9 cellular contexts compared by ENCODE assay signal in the genomic region with DNA sequence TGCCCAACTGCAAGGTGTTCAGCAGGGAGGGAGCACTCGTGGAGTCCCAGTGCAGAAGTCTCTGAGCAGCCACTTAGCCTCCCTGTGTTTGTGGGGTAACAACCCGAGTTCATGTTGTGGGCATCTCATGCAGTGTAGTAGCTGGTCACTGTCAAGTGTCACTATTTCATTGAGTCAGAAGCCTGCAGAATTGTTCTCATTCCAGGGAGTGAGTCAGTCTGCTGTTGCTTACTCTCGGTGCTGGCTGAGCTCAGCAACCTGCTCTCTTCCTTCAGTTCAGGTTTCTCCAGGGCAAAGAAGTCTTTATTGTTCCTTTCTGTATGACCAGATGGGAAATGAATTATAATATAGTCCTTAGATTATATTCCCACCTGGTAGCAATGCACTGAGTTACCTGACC. TPM values are rescaled to one million over a fixed set of nuclear protein-coding genes. Genes with fewer than 3 reads are reported as not detected.
DNase-seq lines count a peak whose midpoint lies in the region; ATAC-seq, FAIRE-seq and TF ChIP-seq lines count a peak whose summit lies in the region.
"Had no signal": no experiment of that assay in that cellular context is flagged by ENCODE, and none has a peak within 500 bp of the region (broad histone marks: within the 10 kb centered on the region; RNA-seq: fewer than 3 reads in every experiment).

No MANE protein-coding gene starts in this region.

- H3K4me1 Mint-ChIP-seq in CD4-positive, alpha-beta memory T cell = peaks cover 61 to 94% (median 82%) of the 10 kb centered on the region in 4 donors
- peaks cover 53 to 66% of the 10 kb centered on the region in 2 donors for H3K4me1 Mint-ChIP-seq in natural killer cell treated with Interleukin-12 subunit alpha and Interleukin-12 subunit beta and Interleukin-15 and Interleukin-18, amount 100 ng/mL, for 72 hours (ENCODE audit: low read depth in 2 of 2)

- ATAC-seq in natural killer cell treated with Interleukin-12 subunit alpha and Interleukin-12 subunit beta and Interleukin-15 and Interleukin-18, amount 100 ng/mL, for 72 hours = peak; percentile 63 to 91
- no peak for ATAC-seq in HG02870 (IDR thresholded peaks at IDR 0.05; ENCODE audit: unreplicated experiment)
- no peak for ATAC-seq in GM19328 (IDR thresholded peaks at IDR 0.05; ENCODE audit: unreplicated experiment)
- ATAC-seq in GM18861 (IDR thresholded peaks at IDR 0.05; ENCODE audit: unreplicated experiment) = no peak

- H3K9me3 Mint-ChIP-seq in CD4-positive, alpha-beta memory T cell = no peaks in the 10 kb centered on the region
- H3K9me3 Mint-ChIP-seq in natural killer cell treated with Interleukin-12 subunit alpha and Interleukin-12 subunit beta and Interleukin-15 and Interleukin-18, amount 100 ng/mL, for 72 hours = no peaks in the 10 kb centered on the region
- H3K9me3 Mint-ChIP-seq: activated naive CD4-positive, alpha-beta T cell treated with anti-CD3 and anti-CD28 coated beads, Interleukin-2, amount 50 U/mL, for 24 hours had no signal

- no peaks in the 10 kb centered on the region for H3K27me3 ChIP-seq in CD4-positive, alpha-beta memory T cell (ENCODE audit: insufficient read depth, low read length)
- no peaks in the 10 kb centered on the region for H3K27me3 ChIP-seq in fibroblast of lung (ENCODE audit: control insufficient read depth, insufficient read depth, low read length)
- no peaks in the 10 kb centered on the region for H3K27me3 ChIP-seq in BE2C

- H3K9me3 ChIP-seq in CD4-positive, alpha-beta memory T cell (ENCODE audit: control insufficient read depth in 1 of 2, low read length in 2 of 2) = no peaks in the 10 kb centered on the region
- H3K9me3 ChIP-seq in fibroblast of lung (ENCODE audit: control insufficient read depth, insufficient read depth, low read depth, low read length) = no peaks in the 10 kb centered on the region
- H3K9me3 ChIP-seq in BE2C = no peaks in the 10 kb centered on the region

- peak overlapping the region in 6 of 7 donors; percentile 82 to 97 (median 92) for H3K27ac Mint-ChIP-seq in CD4-positive, alpha-beta memory T cell
- peak overlapping the region; percentile 36 to 65 for H3K27ac Mint-ChIP-seq in natural killer cell treated with Interleukin-12 subunit alpha and Interleukin-12 subunit beta and Interleukin-15 and Interleukin-18, amount 100 ng/mL, for 72 hours

- no peaks in the 10 kb centered on the region for H3K27me3 Mint-ChIP-seq in CD4-positive, alpha-beta memory T cell
- H3K27me3 Mint-ChIP-seq in natural killer cell treated with Interleukin-12 subunit alpha and Interleukin-12 subunit beta and Interleukin-15 and Interleukin-18, amount 100 ng/mL, for 72 hours = no peaks in the 10 kb centered on the region
- H3K27me3 Mint-ChIP-seq: activated naive CD4-positive, alpha-beta T cell treated with anti-CD3 and anti-CD28 coated beads, Interleukin-2, amount 50 U/mL, for 24 hours had no signal

- H2AFZ ChIP-seq in fibroblast of lung (ENCODE audit: low read length) = no peak overlapping the region

- H3K79me2 ChIP-seq in fibroblast of lung (ENCODE audit: control insufficient read depth, insufficient read depth, low read length) = peaks cover 34% of the 10 kb centered on the region

- H3K4me3 Mint-ChIP-seq in CD4-positive, alpha-beta memory T cell = peak overlapping the region in 1 of 8 donors; percentile 1
- H3K4me3 Mint-ChIP-seq in natural killer cell treated with Interleukin-12 subunit alpha and Interleukin-12 subunit beta and Interleukin-15 and Interleukin-18, amount 100 ng/mL, for 72 hours = no peak overlapping the region

- H3K4me1 ChIP-seq in CD4-positive, alpha-beta memory T cell (ENCODE audit: insufficient read depth, low read length) = peaks cover 88% of the 10 kb centered on the region
- peaks cover 32% of the 10 kb centered on the region for H3K4me1 ChIP-seq in fibroblast of lung (ENCODE audit: control insufficient read depth, extremely low read depth, insufficient read depth, low read length)
- no peaks in the 10 kb centered on the region for H3K4me1 ChIP-seq in BE2C

- POLR2A ChIA-PET in CD4-positive, alpha-beta memory T cell (lab: Charles Lee; ENCODE audit: partially characterized antibody) = interaction anchor here (1.4 to 11.8 kb wide), 5 partner anchors 12 to 116 kb away, joined by 4 to 247 read pairs (median 5); a partner anchor contains a TSS

- CTCF ChIA-PET in CD4-positive, alpha-beta memory T cell (lab: Charles Lee; ENCODE audit: partially characterized antibody) = interaction anchor here (1.0 to 13.3 kb wide), 6 partner anchors 16 to 191 kb away, joined by 3 to 343 read pairs (median 3); a partner anchor contains a TSS

- intact Hi-C loops in CD4-positive, alpha-beta memory T cell (cut with micrococcal nuclease) = no loop called here

- DNase-seq in CD4-positive, alpha-beta memory T cell = no peak
- DNase-seq in RCC 7860 (ENCODE audit: low spot score) (peak; percentile 78), fibroblast of lung (ENCODE audit: low read depth in 2 of 2) (peak; percentile 78 to 88), BE2C (no peak)
- no peak for DNase-seq in natural killer cell treated with Interleukin-12 subunit alpha and Interleukin-12 subunit beta and Interleukin-15 and Interleukin-18, amount 100 ng/mL, for 72 hours (ENCODE audit: low spot score)

- FAIRE-seq in RCC 7860 (lab: Jason Lieb, UNC) = peak; percentile 90

- H4K20me1 ChIP-seq in fibroblast of lung (ENCODE audit: control insufficient read depth, extremely low read depth, insufficient read depth, low read length) = no peaks in the 10 kb centered on the region

- TF ChIP-seq CTCF in fibroblast of lung (conservative IDR thresholded peaks at IDR 0.05 in 1 of 2, IDR thresholded peaks at IDR 0.05 in 1 of 2; ENCODE audit: low read depth in 1 of 2, low read length in 2 of 2) (no peak), BE2C (IDR thresholded peaks at IDR 0.05; ENCODE audit: low read depth, low read length) (no peak)

- no peak overlapping the region for H3K27ac ChIP-seq in CD4-positive, alpha-beta memory T cell (ENCODE audit: low read depth, low read length)
- H3K27ac ChIP-seq in fibroblast of lung (ENCODE audit: insufficient read depth, low read length) = peak overlapping the region; percentile 55

- peak overlapping the region; percentile 53 for H3K4me2 ChIP-seq in fibroblast of lung (ENCODE audit: extremely low read depth, insufficient read depth, low read length)

- peaks cover 12% of the 10 kb centered on the region for H3K36me3 ChIP-seq in CD4-positive, alpha-beta memory T cell (ENCODE audit: insufficient read depth, low read length)
- H3K36me3 ChIP-seq in fibroblast of lung (ENCODE audit: control insufficient read depth, insufficient read depth, low read length) = no peaks in the 10 kb centered on the region
- no peaks in the 10 kb centered on the region; the same call in 1 of the 2 replicates for H3K36me3 ChIP-seq in BE2C

- H3K36me3 Mint-ChIP-seq in CD4-positive, alpha-beta memory T cell = peaks cover 18 to 38% of the 10 kb centered on the region in 2 donors
- H3K36me3 Mint-ChIP-seq in natural killer cell treated with Interleukin-12 subunit alpha and Interleukin-12 subunit beta and Interleukin-15 and Interleukin-18, amount 100 ng/mL, for 72 hours = no peaks in the 10 kb centered on the region
- H3K36me3 Mint-ChIP-seq: activated naive CD4-positive, alpha-beta T cell treated with anti-CD3 and anti-CD28 coated beads, Interleukin-2, amount 50 U/mL, for 24 hours had no signal

- no peak overlapping the region for H3K9ac ChIP-seq in fibroblast of lung (ENCODE audit: insufficient read depth, low read length)

- H3K4me3 ChIP-seq in CD4-positive, alpha-beta memory T cell (ENCODE audit: low read length in 2 of 2) = no peak overlapping the region
- H3K4me3 ChIP-seq in fibroblast of lung (replicated peaks in 1 of 4; ENCODE audit: control extremely low read depth in 1 of 4, insufficient read depth in 1 of 4, low read depth in 3 of 4, low read length in 4 of 4) (peak overlapping the region; percentile 5 to 41 (median 36)), BE2C (ENCODE audit: low read depth, low read length) (no peak overlapping the region)

RNA-seq across cellular contexts. Expression of a gene that starts 24.1 kb away (rescaled TPM):
- 10 to 100 TPM; 64.1 to 72.4 TPM for total RNA-seq in CD4-positive, alpha-beta memory T cell
- polyA plus RNA-seq in CD4-positive, alpha-beta memory T cell = 100 to 1,000 TPM; 164 to 206 TPM
- total RNA-seq in fibroblast of lung = 40.0 and 40.6 TPM in 2 replicates
- 45.7 and 54.7 TPM in 2 replicates for polyA plus RNA-seq in fibroblast of lung
- polyA plus RNA-seq in fibroblast of lung (2012) = 57.1 and 71.2 TPM in 2 replicates
- 63.8 and 107 TPM in 2 replicates for polyA minus RNA-seq in fibroblast of lung (ENCODE audit: low replicate concordance)
- total RNA-seq in natural killer cell treated with Interleukin-12 subunit alpha and Interleukin-12 subunit beta and Interleukin-15 and Interleukin-18, amount 100 ng/mL, for 72 hours = 100 to 1,000 TPM in 1 of 2 donors, 10 to 100 TPM in 1; 99.5 to 102 TPM
- polyA plus RNA-seq in BE2C (2012; ENCODE audit: insufficient read depth, insufficient read length, low read depth) = 179 TPM

RNA-seq across cellular contexts. Expression of a gene that starts 25.9 kb away (rescaled TPM):
- total RNA-seq in CD4-positive, alpha-beta memory T cell = 10 to 100 TPM; 61.6 to 61.8 TPM
- 10 to 100 TPM; 55.1 to 65.7 TPM for polyA plus RNA-seq in CD4-positive, alpha-beta memory T cell
- 71.7 and 73.5 TPM in 2 replicates for total RNA-seq in fibroblast of lung
- polyA plus RNA-seq in fibroblast of lung = 33.6 and 42.0 TPM in 2 replicates
- polyA plus RNA-seq in fibroblast of lung (2012) = 39.4 and 49.0 TPM in 2 replicates
- 59.8 and 96.4 TPM in 2 replicates for polyA minus RNA-seq in fibroblast of lung (ENCODE audit: low replicate concordance)
- total RNA-seq in natural killer cell treated with Interleukin-12 subunit alpha and Interleukin-12 subunit beta and Interleukin-15 and Interleukin-18, amount 100 ng/mL, for 72 hours = 10 to 100 TPM; 40.7 to 80.9 TPM
- 50.7 TPM for polyA plus RNA-seq in BE2C (2012; ENCODE audit: insufficient read depth, insufficient read length, low read depth)

RNA-seq across cellular contexts. Expression of a gene that starts 38.3 kb away (rescaled TPM):
- total RNA-seq in CD4-positive, alpha-beta memory T cell = 10 to 100 TPM; 19.0 to 21.1 TPM
- polyA plus RNA-seq in CD4-positive, alpha-beta memory T cell = 10 to 100 TPM; 10.2 to 15.7 TPM
- 4.9 and 12.2 TPM in 2 replicates for total RNA-seq in fibroblast of lung
- 6.3 and 11.7 TPM in 2 replicates for polyA plus RNA-seq in fibroblast of lung
- polyA plus RNA-seq in fibroblast of lung (2012) = 12.5 and 26.0 TPM in 2 replicates
- polyA minus RNA-seq in fibroblast of lung (ENCODE audit: low replicate concordance) = 16.1 and 36.9 TPM in 2 replicates
- 10 to 100 TPM; 24.5 to 28.2 TPM for total RNA-seq in natural killer cell treated with Interleukin-12 subunit alpha and Interleukin-12 subunit beta and Interleukin-15 and Interleukin-18, amount 100 ng/mL, for 72 hours
- 26.6 TPM for polyA plus RNA-seq in BE2C (2012; ENCODE audit: insufficient read depth, insufficient read length, low read depth)

RNA-seq across cellular contexts. Expression of a gene that starts 55.9 kb away (rescaled TPM):
- under 1 TPM; 0.29 to 0.33 TPM for total RNA-seq in CD4-positive, alpha-beta memory T cell
- polyA plus RNA-seq in CD4-positive, alpha-beta memory T cell = not detected
- under 0.01 TPM in 2 replicates for total RNA-seq in fibroblast of lung
- polyA plus RNA-seq in fibroblast of lung = 0.01 TPM in 1 of 2 replicates, not detected in the other
- polyA plus RNA-seq in fibroblast of lung (2012) = not detected in 2 replicates
- not detected in 2 replicates for polyA minus RNA-seq in fibroblast of lung (ENCODE audit: low replicate concordance)
- total RNA-seq in natural killer cell treated with Interleukin-12 subunit alpha and Interleukin-12 subunit beta and Interleukin-15 and Interleukin-18, amount 100 ng/mL, for 72 hours = not detected
- not detected for polyA plus RNA-seq in BE2C (2012; ENCODE audit: insufficient read depth, insufficient read length, low read depth)

Comparison
In these comparisons a context has a peak if more than half of its experiments do, and no peak if none do; other contexts are left out.
1. DNase-seq: peak in RCC 7860 (single experiment) and fibroblast of lung (2 of 2); none in CD4-positive, alpha-beta memory T cell (0 of 5), natural killer cell treated with Interleukin-12 subunit alpha and Interleukin-12 subunit beta and Interleukin-15 and Interleukin-18, amount 100 ng/mL, for 72 hours (single experiment) and BE2C (single experiment).
2. H3K4me3 ChIP-seq: peak in fibroblast of lung (4 of 4); none in CD4-positive, alpha-beta memory T cell (0 of 2) and BE2C (single experiment).
3. ATAC-seq: peak in natural killer cell treated with Interleukin-12 subunit alpha and Interleukin-12 subunit beta and Interleukin-15 and Interleukin-18, amount 100 ng/mL, for 72 hours (2 of 2); none in HG02870 (single experiment), GM19328 (single experiment) and GM18861 (single experiment).